ENCODE assay signal across 10 cellular contexts in the genomic region with DNA sequence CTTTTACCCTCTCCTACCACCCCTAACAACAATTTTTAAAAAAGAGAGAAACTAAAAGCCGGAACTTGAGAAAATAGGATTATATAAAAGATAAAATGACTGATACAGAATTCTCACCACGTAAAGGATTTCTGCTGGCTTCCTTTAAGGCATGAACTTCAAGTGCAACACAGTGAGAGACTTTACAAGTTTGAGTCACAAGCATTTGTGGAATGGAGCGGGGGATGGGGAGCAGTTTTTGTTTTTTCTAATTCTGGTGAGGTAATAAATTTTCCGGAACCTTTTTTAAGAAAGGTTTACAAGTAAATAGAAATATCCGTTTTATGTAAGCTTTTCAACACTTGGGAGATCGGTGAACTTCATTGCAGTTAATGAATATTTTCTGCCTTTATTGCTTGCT. TPM values are rescaled to one million over a fixed set of nuclear protein-coding genes. Genes with fewer than 3 reads are reported as not detected.
A peak's percentile ranks its signal among the peaks of the same experiment; 100 is the strongest.
DNase-seq lines count a peak whose midpoint lies in the region; ATAC-seq and TF ChIP-seq lines count a peak whose summit lies in the region.
"Had no signal": no experiment of that assay in that cellular context is flagged by ENCODE, and none has a peak within 500 bp of the region (broad histone marks: within the 10 kb centered on the region; RNA-seq: fewer than 3 reads in every experiment).

No MANE protein-coding gene starts in this region.

- DNase-seq in ACHN (peak; percentile 70), GM03348 (ENCODE audit: low spot score) (peak; percentile 29), astrocyte of the spinal cord (ENCODE audit: low read depth, low spot score) (peak; percentile 47), mesenchymal stem cell (peak; percentile 25), NCI-H446 treated with DMSO at 0.1 percent for 48 hours (lab: John Stamatoyannopoulos, UW) (no peak), OCI-M2 (lab: John Stamatoyannopoulos, UW; ENCODE audit: unreplicated experiment) (no peak)
- DNase-seq: activated B cell treated with CpG ODN at 0.5 μM for 24 hours; stimulated activated CD4-positive, alpha-beta T cell treated with anti-CD3 and anti-CD28 coated beads, Interleukin-4, amount 100 ng/mL, for 24 hours had no signal

- no peak overlapping the region for H2BK12ac ChIP-seq in mesenchymal stem cell (ENCODE audit: low read length in 2 of 2)

- WGBS in mesenchymal stem cell = 9% methylated on average over 5 of the region's 6 CpGs

- H3K9me3 ChIP-seq in mesenchymal stem cell (ENCODE audit: control insufficient read depth, low read length) = no peaks in the 10 kb centered on the region

- H3K4me3 ChIP-seq in astrocyte of the spinal cord (ENCODE audit: low read depth, low read length) = peak overlapping the region; percentile 80
- peak overlapping the region in 1 of 2 experiments; percentile 78 for H3K4me3 ChIP-seq in mesenchymal stem cell (ENCODE audit: insufficient read depth in 1 of 2, low read depth in 1 of 2, low read length in 2 of 2)

- H3K18ac ChIP-seq in mesenchymal stem cell (ENCODE audit: low read depth in 1 of 2, low read length in 2 of 2) = no peak overlapping the region

- no peak overlapping the region for H2BK120ac ChIP-seq in mesenchymal stem cell (ENCODE audit: low read depth, low read length)

- H3K27me3 ChIP-seq in mesenchymal stem cell (ENCODE audit: control insufficient read depth in 1 of 2, insufficient read depth in 1 of 2, low read length in 2 of 2) = peaks cover 0 to 8% of the 10 kb centered on the region in 2 experiments

- H4K91ac ChIP-seq in mesenchymal stem cell (ENCODE audit: low read length) = no peak overlapping the region

- H2AFZ ChIP-seq in mesenchymal stem cell (ENCODE audit: low read depth, low read length) = no peak overlapping the region

- peaks cover 8% of the 10 kb centered on the region for H3K4me1 ChIP-seq in mesenchymal stem cell (ENCODE audit: control insufficient read depth, insufficient read depth, low read depth, low read length)

- no peaks in the 10 kb centered on the region for H3K36me3 ChIP-seq in mesenchymal stem cell (ENCODE audit: control insufficient read depth in 1 of 2, insufficient read depth in 2 of 2, low read depth in 1 of 2, low read length in 2 of 2)

- no peak overlapping the region for H3K14ac ChIP-seq in mesenchymal stem cell (ENCODE audit: low read length in 2 of 2)

- no peak overlapping the region for H3K23ac ChIP-seq in mesenchymal stem cell (ENCODE audit: low read length in 2 of 2)

- H2AK5ac ChIP-seq in mesenchymal stem cell (ENCODE audit: low read length, severe bottlenecking) = no peak overlapping the region

- no peak for TF ChIP-seq CTCF in astrocyte of the spinal cord (IDR thresholded peaks at IDR 0.05; ENCODE audit: low read depth, low read length)

- H3K4ac ChIP-seq in mesenchymal stem cell (ENCODE audit: low read depth in 1 of 2, low read length in 2 of 2) = no peak overlapping the region

- in situ Hi-C loops in ACHN (cut with HindIII; ENCODE audit: low pct_ligation_motif_present, low pct_unique_long_range_greater_than_20kb, low sequenced_read_pairs) (no loop called here), astrocyte of the spinal cord (cut with HindIII; ENCODE audit: low sequenced_read_pairs) (no loop called here)

- H2BK5ac ChIP-seq in mesenchymal stem cell (ENCODE audit: low read depth, low read length, poor library complexity, severe bottlenecking) = no peak overlapping the region

- no peak overlapping the region for H4K8ac ChIP-seq in mesenchymal stem cell (ENCODE audit: low read length)

- no peak overlapping the region for H3K9ac ChIP-seq in mesenchymal stem cell (ENCODE audit: low read length)

- peak overlapping the region; percentile 45 for H3K27ac ChIP-seq in mesenchymal stem cell (ENCODE audit: low read length, poor library complexity, severe bottlenecking)

- no peak overlapping the region for H3K4me2 ChIP-seq in mesenchymal stem cell (ENCODE audit: low read length, poor library complexity, severe bottlenecking)

- ATAC-seq in HG03460 (IDR thresholded peaks at IDR 0.05; ENCODE audit: unreplicated experiment) (no peak), HG03571 (IDR thresholded peaks at IDR 0.05; ENCODE audit: unreplicated experiment) (no peak)

- H3K79me1 ChIP-seq in mesenchymal stem cell (replicated peaks; ENCODE audit: low read length, poor library complexity, severe bottlenecking) = peaks cover 2% of the 10 kb centered on the region

- no peak overlapping the region for H2BK15ac ChIP-seq in mesenchymal stem cell (ENCODE audit: low read depth, poor library complexity, severe bottlenecking)

RNA-seq across cellular contexts. Expression of a gene that starts 1.8 kb away (rescaled TPM):
- 34.9 TPM for polyA plus RNA-seq in mesenchymal stem cell (2013, experiment 1 of 2)
- 34.7 TPM for polyA plus RNA-seq in mesenchymal stem cell (2013, experiment 2 of 2)

Comparison
In these comparisons a context has a peak if more than half of its experiments do, and no peak if none do; other contexts are left out.
1. DNase-seq: peak in ACHN (single experiment), GM03348 (single experiment), astrocyte of the spinal cord (single experiment) and mesenchymal stem cell (single experiment); none in NCI-H446 treated with DMSO at 0.1 percent for 48 hours (single experiment) and OCI-M2 (single experiment).